In the genomic region with DNA sequence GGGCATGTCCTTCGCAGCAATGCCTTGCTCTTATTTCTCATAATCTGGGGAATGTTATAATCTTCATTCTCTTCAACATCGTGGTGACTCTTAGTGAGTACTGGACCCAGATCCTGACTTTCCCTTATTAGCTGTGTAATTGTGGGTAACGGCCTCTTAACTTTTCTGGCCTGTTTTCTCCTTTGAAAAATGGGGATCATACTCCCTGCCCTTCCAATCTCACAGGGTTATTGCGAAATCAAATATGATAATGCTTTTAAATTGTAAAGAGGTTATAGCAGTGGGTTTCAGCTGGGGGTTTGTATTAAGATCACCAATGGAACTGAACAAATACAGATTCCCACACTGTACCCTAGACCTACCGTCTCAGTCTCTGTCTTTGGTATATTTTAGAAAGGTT, we compare ENCODE assay signal across 34 cellular contexts.
"Had no signal": no experiment of that assay in that cellular context is flagged by ENCODE, and none has a peak within 500 bp of the region (broad histone marks: within the 10 kb centered on the region; RNA-seq: fewer than 3 reads in every experiment).

No MANE protein-coding gene starts in this region.

- H3K36me3 ChIP-seq: brain microvascular endothelial cell, colonic mucosa had no signal

- H3K27me3 ChIP-seq: brain microvascular endothelial cell, colonic mucosa, esophagus squamous epithelium, gastroesophageal sphincter, heart right ventricle had no signal

- H3K27ac ChIP-seq: brain microvascular endothelial cell, colonic mucosa, epithelial cell of prostate, esophagus squamous epithelium, gastroesophageal sphincter, heart right ventricle, WERI-Rb-1 had no signal

- H3K4me3 Mint-ChIP-seq: activated B cell treated with CpG ODN at 0.5 μM for 24 hours; activated CD8-positive, alpha-beta T cell treated with anti-CD3 and anti-CD28 coated beads for 36 hours; activated naive CD8-positive, alpha-beta T cell; activated T-cell treated with anti-CD3 and anti-CD28 coated beads, Interleukin-2, amount 50 U/mL, for 4 hours; activated T-helper 17 cell treated with anti-CD3 and anti-CD28 coated beads, Interleukin-2, amount 50 U/mL, for 72 hours; T-helper 17 cell; T-helper 2 cell treated with Interferon-gamma antibody and Interleukin-4, amounts not matched to agents 5 μg/mL and 100 μg/mL, for 36 hours had no signal

- H3K4me3 ChIP-seq: colonic mucosa, esophagus squamous epithelium, gastroesophageal sphincter, heart right ventricle had no signal

- H3K27ac Mint-ChIP-seq: activated B cell treated with CpG ODN at 0.5 μM for 24 hours; activated CD8-positive, alpha-beta T cell treated with anti-CD3 and anti-CD28 coated beads for 36 hours; activated naive CD8-positive, alpha-beta T cell; T-helper 17 cell had no signal

- DNase-seq: activated B cell treated with CpG ODN at 0.5 μM for 24 hours; activated CD4-positive, alpha-beta T cell treated with anti-CD3 and anti-CD28 coated beads for 48 hours; activated CD4-positive, alpha-beta T cell treated with anti-CD3 and anti-CD28 coated beads, Interleukin-2, amount 50 U/mL, for 1 hour; activated CD4-positive, alpha-beta T cell treated with anti-CD3 and anti-CD28 coated beads, Interleukin-2, amount 50 U/mL, for 48 hours; activated CD8-positive, alpha-beta memory T cell treated with anti-CD3 and anti-CD28 coated beads for 24 hours; activated CD8-positive, alpha-beta T cell treated with anti-CD3 and anti-CD28 coated beads for 36 hours; activated effector memory CD4-positive, alpha-beta T cell treated with Interleukin-2 at 50 U/mL for 16 hours; activated gamma-delta T cell treated with Interleukin-2 at 50 U/mL for 16 hours; activated naive CD4-positive, alpha-beta T cell treated with anti-CD3 and anti-CD28 coated beads, Interleukin-2, amount 50 U/mL, for 16 hours; activated naive CD4-positive, alpha-beta T cell treated with Interleukin-2 at 50 U/mL for 16 hours; activated T-cell treated with anti-CD3 and anti-CD28 coated beads, Interleukin-2, amount 50 U/mL, for 4 hours; amniotic stem cell; anterior cingulate cortex; brain microvascular endothelial cell; central memory CD4-positive, alpha-beta T cell; cerebellar nuclear complex; colonic mucosa; effector CD8-positive, alpha-beta T cell; esophagus squamous epithelium; foreskin melanocyte; heart right ventricle; T-helper 17 cell; T1000; WERI-Rb-1 had no signal

- H3K9me3 ChIP-seq: colonic mucosa, esophagus squamous epithelium, gastroesophageal sphincter, heart right ventricle had no signal

- ATAC-seq: activated CD4-positive, CD25-positive, alpha-beta regulatory T cell treated with anti-CD3 and anti-CD28 coated beads, Interleukin-2, amount 50 U/mL, for 24 hours; activated CD8-positive, alpha-beta T cell treated with anti-CD3 and anti-CD28 coated beads for 36 hours; activated T-cell treated with anti-CD3 and anti-CD28 coated beads, Interleukin-2, amount 50 U/mL, for 4 hours; activated T-helper 17 cell treated with anti-CD3 and anti-CD28 coated beads, Interleukin-2, amount 50 U/mL, for 72 hours; gastroesophageal sphincter; heart right ventricle; T-helper 17 cell had no signal

- H3K9me3 Mint-ChIP-seq: activated B cell treated with CpG ODN at 0.5 μM for 24 hours; activated CD8-positive, alpha-beta T cell treated with anti-CD3 and anti-CD28 coated beads for 36 hours; activated T-cell treated with anti-CD3 and anti-CD28 coated beads, Interleukin-2, amount 50 U/mL, for 4 hours; activated T-helper 17 cell treated with anti-CD3 and anti-CD28 coated beads, Interleukin-2, amount 50 U/mL, for 72 hours; T-helper 2 cell treated with Interferon-gamma antibody and Interleukin-4, amounts not matched to agents 5 μg/mL and 100 μg/mL, for 36 hours had no signal

- H3K4me1 ChIP-seq: colonic mucosa had no signal

- FAIRE-seq: astrocyte, bronchial epithelial cell, endometrium, endothelial cell of umbilical vein had no signal

- H3K27me3 Mint-ChIP-seq: activated B cell treated with CpG ODN at 0.5 μM for 24 hours; activated CD8-positive, alpha-beta T cell treated with anti-CD3 and anti-CD28 coated beads for 36 hours; activated naive CD8-positive, alpha-beta T cell; activated T-helper 17 cell treated with anti-CD3 and anti-CD28 coated beads, Interleukin-2, amount 50 U/mL, for 72 hours; T-helper 17 cell had no signal
